In genomic region chr11:82960779-82961143, GRCh38 we compare ENCODE assay signal across 9 cellular contexts. TPM values are rescaled to one million over a fixed set of nuclear protein-coding genes. Genes with fewer than 3 reads are reported as not detected.
A peak's percentile ranks its signal among the peaks of the same experiment; 100 is the strongest.
DNase-seq lines count a peak whose midpoint lies in the region; ATAC-seq, FAIRE-seq and TF ChIP-seq lines count a peak whose summit lies in the region.
"Had no signal": no experiment of that assay in that cellular context is flagged by ENCODE, and none has a peak within 500 bp of the region (broad histone marks: within the 10 kb centered on the region; RNA-seq: fewer than 3 reads in every experiment).

No MANE protein-coding gene starts in this region.

- peaks cover 3 to 4% of the 10 kb centered on the region in 2 donors for H3K9me3 Mint-ChIP-seq in natural killer cell

- no peak for FAIRE-seq in pancreas (lab: Jason Lieb, UNC)

- DNase-seq in NCI-H1417 (lab: John Stamatoyannopoulos, UW) (peak in 2 of 3 experiments; percentile 60 to 84), NCI-H1417 treated with DMSO at 0.1 percent for 48 hours (lab: John Stamatoyannopoulos, UW) (no peak), natural killer cell (no peak), pancreas (no peak), psoas muscle (no peak)
- DNase-seq in stimulated activated CD8-positive, alpha-beta memory T cell treated with anti-CD3 and anti-CD28 coated beads, Interleukin-4, amount 100 ng/mL, for 48 hours: no peak
- DNase-seq: 8988T had no signal

- H3K36me3 ChIP-seq in Loucy (ENCODE audit: insufficient read depth, low read length) (no peaks in the 10 kb centered on the region), pancreas (no peaks in the 10 kb centered on the region), psoas muscle (ENCODE audit: insufficient read depth in 1 of 2, low read depth in 1 of 2) (no peaks in the 10 kb centered on the region)

- no peaks in the 10 kb centered on the region for H3F3A ChIP-seq in Loucy (ENCODE audit: low read depth)

- peak overlapping the region; percentile 92 to 97 for H3K27ac Mint-ChIP-seq in natural killer cell

- 61 to 82% methylated on average over 2 of the region's 2 CpGs for WGBS in pancreas, 2 donors
- 59 to 75% (median 62%) methylated on average over 2 of the region's 2 CpGs for WGBS in psoas muscle, 3 donors

- H4K20me1 ChIP-seq in Loucy (ENCODE audit: insufficient read depth, low read length, poor library complexity, severe bottlenecking): no peaks in the 10 kb centered on the region

- no peaks in the 10 kb centered on the region for H3K79me2 ChIP-seq in Loucy (ENCODE audit: insufficient read depth, low read length)

- H3K9me3 ChIP-seq in Loucy (ENCODE audit: insufficient read depth, low read depth, low read length) (no peaks in the 10 kb centered on the region), pancreas (no peaks in the 10 kb centered on the region), psoas muscle (no peaks in the 10 kb centered on the region)

- H3K27me3 ChIP-seq in Loucy (ENCODE audit: insufficient read depth, low read length, poor library complexity, severe bottlenecking) (no peaks in the 10 kb centered on the region), pancreas (no peaks in the 10 kb centered on the region), psoas muscle (ENCODE audit: insufficient read depth in 3 of 3, low read length in 2 of 3) (no peaks in the 10 kb centered on the region)

- no peaks in the 10 kb centered on the region for H3K27me3 Mint-ChIP-seq in natural killer cell (ENCODE audit: low read depth in 2 of 2)

- H3K9ac ChIP-seq in Loucy (ENCODE audit: low read depth, low read length, poor library complexity, severe bottlenecking): no peak overlapping the region

- peak overlapping the region; percentile 52 for H3K4me2 ChIP-seq in Loucy (ENCODE audit: low read depth, low read length, poor library complexity, severe bottlenecking)

- peaks cover 57 to 65% of the 10 kb centered on the region in 2 donors for H3K4me1 Mint-ChIP-seq in natural killer cell

- intact Hi-C loops in natural killer cell (cut with micrococcal nuclease): loop anchor here (1.0 to 2.0 kb wide), 5 partner anchors 11 to 234 kb away; partner anchors contain the start of genes DDIAS, PCF11, PRCP and RAB30
- intact Hi-C loops in pancreas (cut with DNase I): no loop called here
- intact Hi-C loops in psoas muscle (cut with DNase I): no loop called here

- H3K4me3 Mint-ChIP-seq in natural killer cell: peak overlapping the region; percentile 83

- H2AFZ ChIP-seq in Loucy (ENCODE audit: low read length): no peak overlapping the region

- peaks cover 11% of the 10 kb centered on the region for H3K36me3 Mint-ChIP-seq in natural killer cell

- ATAC-seq in GM21619 (IDR thresholded peaks at IDR 0.05; ENCODE audit: unreplicated experiment) (peak; percentile 13), natural killer cell (peak in 1 of 3 donors; percentile 5), pancreas (no peak), psoas muscle (no peak)

- H3K27ac ChIP-seq in pancreas (no peak overlapping the region), psoas muscle (no peak overlapping the region)

- H3K4me1 ChIP-seq in Loucy (ENCODE audit: insufficient read depth, low read length, poor library complexity, severe bottlenecking) (peaks cover 25% of the 10 kb centered on the region), pancreas (no peaks in the 10 kb centered on the region), psoas muscle (no peaks in the 10 kb centered on the region)

- TF ChIP-seq CTCF in Loucy (conservative IDR thresholded peaks at IDR 0.05; ENCODE audit: low read length) (no peak), natural killer cell (IDR thresholded peaks at IDR 0.05) (no peak), pancreas (IDR thresholded peaks at IDR 0.05) (no peak), psoas muscle (IDR thresholded peaks at IDR 0.05) (no peak)

- no peak overlapping the region for H3K4me3 ChIP-seq in Loucy (ENCODE audit: low read length, poor library complexity, severe bottlenecking)
- no peak overlapping the region for H3K4me3 ChIP-seq in pancreas
- H3K4me3 ChIP-seq in psoas muscle: no peak overlapping the region

- no peaks in the 10 kb centered on the region for H3K9me2 ChIP-seq in Loucy (replicated peaks; ENCODE audit: low read depth, low read length)

RNA-seq across cellular contexts. Expression of gene DDIAS, which starts 59.2 kb away (rescaled TPM):
- total RNA-seq in natural killer cell: 1 to 10 TPM in 2 of 3 donors, under 1 TPM in 1; 0.89 to 2.4 (median 1.8) TPM
- total RNA-seq in pancreas: under 1 TPM in 5 of 6 donors, not detected in 1; 0.16 to 0.89 (median 0.46) TPM
- polyA plus RNA-seq in pancreas: under 1 TPM; 0.11 to 0.33 TPM
- 1 to 10 TPM in 2 of 4 donors, under 1 TPM in 2; 0.21 to 2.1 (median 1.1) TPM for total RNA-seq in psoas muscle
- polyA plus RNA-seq in psoas muscle: 1 to 10 TPM in 2 of 3 donors, under 1 TPM in 1; 0.94 to 6.6 (median 3.1) TPM

Comparison
In these comparisons a context has a peak if more than half of its experiments do, and no peak if none do; other contexts are left out.
1. DNase-seq: peak in NCI-H1417 (2 of 3); none in NCI-H1417 treated with DMSO at 0.1 percent for 48 hours (single experiment), natural killer cell (single experiment), pancreas (0 of 6), stimulated activated CD8-positive, alpha-beta memory T cell treated with anti-CD3 and anti-CD28 coated beads, Interleukin-4, amount 100 ng/mL, for 48 hours (single experiment) and psoas muscle (0 of 2).